ENCODE assay signal across 14 cellular contexts in genomic region chr3:242986-243706, GRCh38. TPM values are rescaled to one million over a fixed set of nuclear protein-coding genes. Genes with fewer than 3 reads are reported as not detected.
DNase-seq lines count a peak whose midpoint lies in the region; ATAC-seq and TF ChIP-seq lines count a peak whose summit lies in the region.
"Had no signal": no experiment of that assay in that cellular context is flagged by ENCODE, and none has a peak within 500 bp of the region (broad histone marks: within the 10 kb centered on the region; RNA-seq: fewer than 3 reads in every experiment).

No MANE protein-coding gene starts in this region.

- no peak overlapping the region for H2AFZ ChIP-seq in neural progenitor cell (replicated peaks)

- H3K4me1 ChIP-seq in neural progenitor cell = no peaks in the 10 kb centered on the region
- no peaks in the 10 kb centered on the region for H3K4me1 ChIP-seq in ascending aorta
- H3K4me1 ChIP-seq in effector memory CD4-positive, alpha-beta T cell (ENCODE audit: control insufficient read depth, insufficient read depth, low read length, poor library complexity, severe bottlenecking) = no peaks in the 10 kb centered on the region

- H3K27me3 ChIP-seq in MG63 (no peaks in the 10 kb centered on the region), neural progenitor cell (no peaks in the 10 kb centered on the region), ascending aorta (no peaks in the 10 kb centered on the region)
- H3K27me3 ChIP-seq in effector memory CD4-positive, alpha-beta T cell (replicated peaks; ENCODE audit: control insufficient read depth, insufficient read depth, low read length, poor library complexity, severe bottlenecking) = no peaks in the 10 kb centered on the region
- H3K27me3 ChIP-seq: stomach had no signal

- DNase-seq in COR-L47 (lab: John Stamatoyannopoulos, UW) = peak; percentile 10
- peak; percentile 44 for DNase-seq in MG63
- DNase-seq in cerebellar cortex (ENCODE audit: low spot score) = peak; percentile 74
- no peak for DNase-seq in neural progenitor cell (ENCODE audit: low spot score)
- DNase-seq in ascending aorta (ENCODE audit: low spot score in 2 of 2) = no peak
- no peak for DNase-seq in effector memory CD4-positive, alpha-beta T cell
- DNase-seq: activated CD4-positive, alpha-beta T cell treated with anti-CD3 and anti-CD28 coated beads, Interleukin-2, amount 10 ng/mL, durations not matched to agents 7 days and 5 days; activated effector memory CD4-positive, alpha-beta T cell treated with Interleukin-2 at 50 U/mL for 16 hours; NCI-H82; stimulated activated CD4-positive, alpha-beta T cell treated with anti-CD3 and anti-CD28 coated beads, Interleukin-2, amount 100 ng/mL, for 48 hours; stomach had no signal

- intact Hi-C loops in ascending aorta (cut with DNase I) = no loop called here

- no peak overlapping the region for H3K4me2 ChIP-seq in neural progenitor cell

- no peaks in the 10 kb centered on the region for H3K79me2 ChIP-seq in neural progenitor cell (ENCODE audit: low read depth)

- H3K4me1 Mint-ChIP-seq in neural progenitor cell = peaks cover 15% of the 10 kb centered on the region
- H3K4me1 Mint-ChIP-seq: activated CD4-positive, alpha-beta T cell treated with anti-CD3 and anti-CD28 coated beads, Interleukin-2, amount 10 ng/mL, durations not matched to agents 7 days and 5 days had no signal

- peak overlapping the region; percentile 46 for H3K27ac Mint-ChIP-seq in neural progenitor cell
- H3K27ac Mint-ChIP-seq: activated CD4-positive, alpha-beta T cell treated with anti-CD3 and anti-CD28 coated beads, Interleukin-2, amount 10 ng/mL, durations not matched to agents 7 days and 5 days had no signal

- H3K9me3 ChIP-seq in MG63 (no peaks in the 10 kb centered on the region), neural progenitor cell (ENCODE audit: low read depth) (no peaks in the 10 kb centered on the region), ascending aorta (no peaks in the 10 kb centered on the region)
- no peaks in the 10 kb centered on the region for H3K9me3 ChIP-seq in effector memory CD4-positive, alpha-beta T cell (ENCODE audit: control insufficient read depth, low read length)
- H3K9me3 ChIP-seq: stomach had no signal

- no peak overlapping the region for H3K9ac ChIP-seq in neural progenitor cell

- no peaks in the 10 kb centered on the region for H3K27me3 Mint-ChIP-seq in neural progenitor cell (ENCODE audit: insufficient read depth, low read depth)
- H3K27me3 Mint-ChIP-seq: activated CD4-positive, alpha-beta T cell treated with anti-CD3 and anti-CD28 coated beads, Interleukin-2, amount 10 ng/mL, durations not matched to agents 7 days and 5 days had no signal

- no peak overlapping the region for H3K4me3 ChIP-seq in MG63
- H3K4me3 ChIP-seq in neural progenitor cell = no peak overlapping the region
- no peak overlapping the region for H3K4me3 ChIP-seq in ascending aorta
- no peak overlapping the region for H3K4me3 ChIP-seq in effector memory CD4-positive, alpha-beta T cell (ENCODE audit: insufficient read depth, low read depth, low read length, poor library complexity, severe bottlenecking)
- H3K4me3 ChIP-seq: stomach had no signal

- no peak for ATAC-seq in GM21390 (IDR thresholded peaks at IDR 0.05; ENCODE audit: unreplicated experiment)
- ATAC-seq in HG03342 (IDR thresholded peaks at IDR 0.05; ENCODE audit: unreplicated experiment) = no peak

- H4K20me1 ChIP-seq in neural progenitor cell (ENCODE audit: low read depth) = no peaks in the 10 kb centered on the region

- no peaks in the 10 kb centered on the region for H3K36me3 Mint-ChIP-seq in neural progenitor cell

- no peak overlapping the region for H3K4me3 Mint-ChIP-seq in neural progenitor cell
- H3K4me3 Mint-ChIP-seq: activated CD4-positive, alpha-beta T cell treated with anti-CD3 and anti-CD28 coated beads, Interleukin-2, amount 10 ng/mL, durations not matched to agents 7 days and 5 days had no signal

- no peak overlapping the region for H3K27ac ChIP-seq in neural progenitor cell
- H3K27ac ChIP-seq in ascending aorta = no peak overlapping the region
- no peak overlapping the region for H3K27ac ChIP-seq in effector memory CD4-positive, alpha-beta T cell (ENCODE audit: insufficient read depth, low read length, poor library complexity, severe bottlenecking)
- H3K27ac ChIP-seq: stomach had no signal

- no peak for TF ChIP-seq CTCF in neural progenitor cell (IDR thresholded peaks at IDR 0.05)
- TF ChIP-seq CTCF in ascending aorta (IDR thresholded peaks at IDR 0.05) = no peak

- no peaks in the 10 kb centered on the region for H3F3A ChIP-seq in neural progenitor cell (ENCODE audit: low read depth)

- no peaks in the 10 kb centered on the region for H3K36me3 ChIP-seq in MG63
- no peaks in the 10 kb centered on the region for H3K36me3 ChIP-seq in neural progenitor cell
- no peaks in the 10 kb centered on the region for H3K36me3 ChIP-seq in ascending aorta
- no peaks in the 10 kb centered on the region for H3K36me3 ChIP-seq in effector memory CD4-positive, alpha-beta T cell (ENCODE audit: control insufficient read depth, insufficient read depth, low read length)
- H3K36me3 ChIP-seq: stomach had no signal

- peaks cover 2% of the 10 kb centered on the region for H3K9me3 Mint-ChIP-seq in neural progenitor cell

RNA-seq across cellular contexts. Expression of gene CHL1, which starts 46.6 kb away (rescaled TPM):
- total RNA-seq in MG63 (2014; rRNA removed; shearing (Covaris generic); ENCODE audit: low replicate concordance) = not detected in 2 replicates
- 0.49 and 0.59 TPM in 2 replicates for total RNA-seq in neural progenitor cell (ENCODE audit: low replicate concordance)
- total RNA-seq in ascending aorta = 0.53 TPM
- total RNA-seq: activated CD4-positive, alpha-beta T cell treated with anti-CD3 and anti-CD28 coated beads, Interleukin-2, amount 10 ng/mL, durations not matched to agents 7 days and 5 days; LHCN-M2 had no signal

Comparison
In these comparisons a context has a peak if more than half of its experiments do, and no peak if none do; other contexts are left out.
1. DNase-seq: peak in COR-L47 (single experiment), MG63 (single experiment) and cerebellar cortex (single experiment); none in neural progenitor cell (single experiment), ascending aorta (0 of 2) and effector memory CD4-positive, alpha-beta T cell (0 of 3).